Comparison of ENCODE assay signal across 9 cellular contexts in the genomic region with DNA sequence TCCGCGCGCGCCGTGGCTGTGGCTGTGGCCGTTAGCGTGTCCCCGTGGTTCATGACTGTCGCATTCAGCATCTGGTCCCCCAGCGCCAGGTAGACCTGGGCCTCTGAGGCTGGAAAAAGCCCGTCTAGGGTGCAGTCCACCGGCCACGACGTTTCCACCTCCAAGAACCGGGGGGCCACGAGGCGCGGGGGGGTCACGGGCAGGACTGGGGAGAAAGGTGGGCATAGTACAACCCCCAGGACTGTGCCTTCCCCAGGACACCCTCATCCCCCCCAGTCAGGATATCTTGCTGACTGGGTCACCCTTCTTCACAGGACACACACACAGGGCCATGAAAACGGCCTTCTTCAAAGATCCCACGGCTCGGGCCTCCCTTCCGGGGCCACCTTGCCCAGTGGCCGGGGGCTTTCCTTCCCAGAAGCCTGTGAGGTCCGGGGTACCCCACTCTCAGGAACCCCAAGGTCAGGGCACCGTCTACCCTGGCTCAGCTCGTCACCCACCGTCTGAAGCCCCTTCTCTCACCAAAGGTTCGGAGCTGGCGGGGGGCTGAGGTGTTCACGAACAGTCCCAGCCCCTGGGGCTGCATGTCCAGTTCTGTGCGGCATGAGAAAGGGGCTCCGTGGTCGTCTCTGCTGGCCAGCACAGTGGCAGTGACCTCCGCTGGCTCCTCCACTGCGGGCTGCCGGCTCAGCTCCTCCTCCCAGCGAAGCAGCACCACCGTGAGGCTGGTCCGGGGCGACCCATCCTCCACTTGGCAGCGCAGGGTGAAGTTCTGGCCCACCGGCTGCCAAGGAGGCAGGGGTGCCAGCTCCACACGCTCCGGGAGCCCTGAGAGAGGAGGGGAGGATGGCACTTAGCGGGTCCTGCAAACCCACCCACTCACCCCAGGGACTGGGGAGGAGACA. TPM values are rescaled to one million over a fixed set of nuclear protein-coding genes. Genes with fewer than 3 reads are reported as not detected.
DNase-seq lines count a peak whose midpoint lies in the region; TF ChIP-seq lines count a peak whose summit lies in the region.
"Had no signal": no experiment of that assay in that cellular context is flagged by ENCODE, and none has a peak within 500 bp of the region (broad histone marks: within the 10 kb centered on the region; RNA-seq: fewer than 3 reads in every experiment).

No MANE protein-coding gene starts in this region.

- no peak for DNase-seq in activated naive CD4-positive, alpha-beta T cell treated with anti-CD3 and anti-CD28 coated beads for 36 hours
- no peak for DNase-seq in activated naive CD4-positive, alpha-beta T cell (lab: John Stamatoyannopoulos, UW)
- no peak for DNase-seq in mesothelial cell of epicardium (ENCODE audit: low spot score in 2 of 2, unreplicated experiment in 2 of 2)
- DNase-seq in vagina (ENCODE audit: extremely low spot score in 2 of 2) = no peak
- DNase-seq in DMS79 (lab: John Stamatoyannopoulos, UW) = no peak
- no peak for DNase-seq in HK-2 (ENCODE audit: unreplicated experiment)
- no peak for DNase-seq in NCI-H526 treated with DMSO at 0.1 percent for 48 hours (lab: John Stamatoyannopoulos, UW)
- DNase-seq: AML-193 had no signal

- intact Hi-C loops in activated naive CD4-positive, alpha-beta T cell treated with anti-CD3 and anti-CD28 coated beads for 36 hours (cut with micrococcal nuclease) = loop anchor here (10.0 kb wide), 3 partner anchors 141 to 629 kb away; partner anchors contain the start of genes ANGPTL6, DNMT1, PPAN and SMARCA4
- intact Hi-C loops in vagina (cut with DNase I) = no loop called here

- H3K9me3 ChIP-seq in duodenal mucosa (ENCODE audit: control insufficient read depth in 1 of 2, low read length in 2 of 2) = no peaks in the 10 kb centered on the region
- H3K9me3 ChIP-seq in vagina = no peaks in the 10 kb centered on the region

- H3K4me3 ChIP-seq in duodenal mucosa (ENCODE audit: low read depth in 1 of 2, low read length in 2 of 2) (peak overlapping the region; percentile 90 to 98), vagina (peak overlapping the region; percentile 74 to 92)

- no peaks in the 10 kb centered on the region for H3K9me3 Mint-ChIP-seq in activated naive CD4-positive, alpha-beta T cell treated with anti-CD3 and anti-CD28 coated beads for 36 hours
- H3K9me3 Mint-ChIP-seq in mesothelial cell of epicardium = no peaks in the 10 kb centered on the region

- peaks cover 20 to 36% of the 10 kb centered on the region in 2 donors for H3K4me1 ChIP-seq in duodenal mucosa (ENCODE audit: control insufficient read depth in 1 of 2, insufficient read depth in 2 of 2, low read length in 2 of 2)
- H3K4me1 ChIP-seq in vagina = peaks cover 23% of the 10 kb centered on the region

- CTCF ChIA-PET in activated naive CD4-positive, alpha-beta T cell treated with anti-CD3 and anti-CD28 coated beads for 36 hours (lab: Charles Lee) = interaction anchor here (0.9 to 1.0 kb wide), 2 partner anchors 16 to 53 kb away, joined by 4 read pairs; no protein-coding TSS in a partner anchor

- H3K27me3 Mint-ChIP-seq in activated naive CD4-positive, alpha-beta T cell treated with anti-CD3 and anti-CD28 coated beads for 36 hours (ENCODE audit: low read depth) = no peaks in the 10 kb centered on the region
- H3K27me3 Mint-ChIP-seq in mesothelial cell of epicardium (ENCODE audit: low read depth) = no peaks in the 10 kb centered on the region

- TF ChIP-seq POLR2A in vagina (IDR thresholded peaks at IDR 0.05) = no peak

- H3K27me3 ChIP-seq in duodenal mucosa (ENCODE audit: control insufficient read depth in 1 of 2, insufficient read depth in 2 of 2, low read length in 2 of 2) (no peaks in the 10 kb centered on the region), vagina (no peaks in the 10 kb centered on the region)

- H3K9ac ChIP-seq in duodenal mucosa (ENCODE audit: low read depth in 1 of 2, low read length in 2 of 2) = peak overlapping the region in 1 of 2 donors; percentile 53

- peaks cover 3 to 4% of the 10 kb centered on the region in 2 donors for H3K36me3 ChIP-seq in duodenal mucosa (ENCODE audit: control insufficient read depth in 1 of 2, insufficient read depth in 2 of 2, low read length in 2 of 2)
- peaks cover 0 to under 1% of the 10 kb centered on the region in 2 donors for H3K36me3 ChIP-seq in vagina

- H3K27ac ChIP-seq in duodenal mucosa (ENCODE audit: low read depth, low read length) (no peak overlapping the region), vagina (peak overlapping the region; percentile 41)

- peaks cover 54% of the 10 kb centered on the region for H3K4me1 Mint-ChIP-seq in activated naive CD4-positive, alpha-beta T cell treated with anti-CD3 and anti-CD28 coated beads for 36 hours (ENCODE audit: low read depth)
- peaks cover 23% of the 10 kb centered on the region for H3K4me1 Mint-ChIP-seq in mesothelial cell of epicardium

- TF ChIP-seq CTCF in mesothelial cell of epicardium (IDR thresholded peaks at IDR 0.05; ENCODE audit: unreplicated experiment) (no peak), vagina (IDR thresholded peaks at IDR 0.05) (no peak)

- peaks cover 25% of the 10 kb centered on the region for H3K36me3 Mint-ChIP-seq in activated naive CD4-positive, alpha-beta T cell treated with anti-CD3 and anti-CD28 coated beads for 36 hours (ENCODE audit: low read depth)
- H3K36me3 Mint-ChIP-seq in mesothelial cell of epicardium = no peaks in the 10 kb centered on the region

- H3K4me3 Mint-ChIP-seq in activated naive CD4-positive, alpha-beta T cell treated with anti-CD3 and anti-CD28 coated beads for 36 hours = peak overlapping the region; percentile 32
- peak overlapping the region; percentile 96 for H3K4me3 Mint-ChIP-seq in mesothelial cell of epicardium

- H3K27ac Mint-ChIP-seq in activated naive CD4-positive, alpha-beta T cell treated with anti-CD3 and anti-CD28 coated beads for 36 hours = no peak overlapping the region
- H3K27ac Mint-ChIP-seq in mesothelial cell of epicardium = no peak overlapping the region

RNA-seq across cellular contexts. Expression of gene RAVER1, which starts 2.1 kb away (rescaled TPM):
- total RNA-seq in activated naive CD4-positive, alpha-beta T cell treated with anti-CD3 and anti-CD28 coated beads for 36 hours = 10 to 100 TPM; 63.0 to 69.0 TPM
- total RNA-seq in mesothelial cell of epicardium (51.1 to 55.7 TPM (median 52.4 TPM) in 3 replicates), vagina (25.5 TPM)

RNA-seq across cellular contexts. Expression of gene ICAM3, which starts 4.0 kb away (rescaled TPM):
- 100 to 1,000 TPM; 109 to 114 TPM for total RNA-seq in activated naive CD4-positive, alpha-beta T cell treated with anti-CD3 and anti-CD28 coated beads for 36 hours
- total RNA-seq in mesothelial cell of epicardium (2.0 to 2.7 TPM (median 2.3 TPM) in 3 replicates), vagina (7.9 TPM)

RNA-seq across cellular contexts. Expression of gene FDX2, which starts 19.6 kb away (rescaled TPM):
- 1 to 10 TPM; 9.5 to 9.7 TPM for total RNA-seq in activated naive CD4-positive, alpha-beta T cell treated with anti-CD3 and anti-CD28 coated beads for 36 hours
- total RNA-seq in mesothelial cell of epicardium (17.9 to 20.9 TPM (median 18.6 TPM) in 3 replicates), vagina (25.0 TPM)

RNA-seq across cellular contexts. Expression of gene ZGLP1, which starts 25.8 kb away (rescaled TPM):
- total RNA-seq in activated naive CD4-positive, alpha-beta T cell treated with anti-CD3 and anti-CD28 coated beads for 36 hours = 1 to 10 TPM in 1 of 2 experiments, under 1 TPM in 1; 0.86 to 1.1 TPM
- 12.8 to 14.9 TPM (median 13.5 TPM) in 3 replicates for total RNA-seq in mesothelial cell of epicardium
- 5.2 TPM for total RNA-seq in vagina

RNA-seq across cellular contexts. Expression of gene TYK2, which starts 45.0 kb away (rescaled TPM):
- 100 to 1,000 TPM; 175 to 190 TPM for total RNA-seq in activated naive CD4-positive, alpha-beta T cell treated with anti-CD3 and anti-CD28 coated beads for 36 hours
- total RNA-seq in mesothelial cell of epicardium (142 to 148 TPM (median 146 TPM) in 3 replicates), vagina (115 TPM)

Comparison
In these comparisons a context has a peak if more than half of its experiments do, and no peak if none do; other contexts are left out.
1. RNA of gene ICAM3, which starts 4.0 kb away (total RNA-seq): 109 to 114 TPM in activated naive CD4-positive, alpha-beta T cell treated with anti-CD3 and anti-CD28 coated beads for 36 hours; 7.9 TPM in vagina (single experiment) and 2.0 to 2.7 TPM in mesothelial cell of epicardium; every median in the first group is over 10 times any median in the second.